22 cellular contexts compared by ENCODE assay signal in the genomic region with DNA sequence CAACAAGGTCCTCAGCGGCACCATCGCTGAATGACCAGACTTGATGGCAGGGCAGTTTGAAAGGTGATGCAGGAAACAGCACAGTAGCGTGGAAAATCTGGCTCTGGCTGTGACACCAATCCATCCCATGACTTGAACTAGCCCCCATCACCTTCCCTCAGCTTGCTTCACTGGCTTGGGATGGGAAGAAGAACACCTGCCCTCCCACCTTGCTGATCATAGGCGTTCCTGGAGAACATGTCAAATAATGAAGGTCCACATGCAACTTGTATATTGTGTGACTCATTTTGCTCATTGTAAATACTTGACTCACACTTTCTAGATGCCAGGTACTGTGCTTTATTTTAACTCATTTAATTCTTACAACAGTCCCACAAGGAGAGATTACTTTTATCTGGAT.
"Had no signal": no experiment of that assay in that cellular context is flagged by ENCODE, and none has a peak within 500 bp of the region (broad histone marks: within the 10 kb centered on the region; RNA-seq: fewer than 3 reads in every experiment).

No MANE protein-coding gene starts in this region.

- ATAC-seq: gastroesophageal sphincter, heart left ventricle, left cardiac atrium, upper lobe of right lung had no signal

- H3K27ac ChIP-seq: esophagus muscularis mucosa, gastroesophageal sphincter, heart left ventricle, right lobe of liver, skin epidermis, thyroid gland, upper lobe of right lung had no signal

- FAIRE-seq: endometrium, islet of Langerhans, TTC549 had no signal

- H3K9me3 ChIP-seq: esophagus muscularis mucosa, gastroesophageal sphincter, heart left ventricle, right lobe of liver, thyroid gland, upper lobe of right lung had no signal

- DNase-seq: activated CD4-positive, alpha-beta T cell treated with anti-CD3 and anti-CD28 coated beads, Interleukin-2, amount 50 U/mL, for 4 hours; activated CD8-positive, alpha-beta memory T cell treated with anti-CD3 and anti-CD28 coated beads, Interleukin-2, amount 50 U/mL, for 48 hours; activated naive CD4-positive, alpha-beta T cell treated with anti-CD3 and anti-CD28 coated beads for 36 hours; activated naive CD8-positive, alpha-beta T cell treated with anti-CD3 and anti-CD28 coated beads, Interleukin-2, amount 10 ng/mL, durations not matched to agents 7 days and 5 days; activated T-cell treated with anti-CD3 and anti-CD28 coated beads, Interleukin-2, amount 50 U/mL, for 48 hours; amniotic stem cell; heart left ventricle; left cardiac atrium; nephron progenitor cell; nucleus accumbens; right lobe of liver; stimulated activated CD4-positive, alpha-beta T cell treated with anti-CD3 and anti-CD28 coated beads, Interleukin-1b, Interleukin-23, amount 100 ng/mL, for 48 hours; substantia nigra; T-helper 1 cell; thyroid gland; upper lobe of right lung had no signal

- H3K27me3 ChIP-seq: esophagus muscularis mucosa, gastroesophageal sphincter, right lobe of liver, thyroid gland, upper lobe of right lung had no signal

- H3K4me1 ChIP-seq: gastroesophageal sphincter, heart left ventricle, right lobe of liver, thyroid gland, upper lobe of right lung had no signal

- H3K4me3 ChIP-seq: esophagus muscularis mucosa, gastroesophageal sphincter, heart left ventricle, right lobe of liver, skin epidermis, thyroid gland, upper lobe of right lung had no signal

- H3K36me3 ChIP-seq: esophagus muscularis mucosa, gastroesophageal sphincter, heart left ventricle, right lobe of liver, thyroid gland, upper lobe of right lung had no signal
